In the genomic region with DNA sequence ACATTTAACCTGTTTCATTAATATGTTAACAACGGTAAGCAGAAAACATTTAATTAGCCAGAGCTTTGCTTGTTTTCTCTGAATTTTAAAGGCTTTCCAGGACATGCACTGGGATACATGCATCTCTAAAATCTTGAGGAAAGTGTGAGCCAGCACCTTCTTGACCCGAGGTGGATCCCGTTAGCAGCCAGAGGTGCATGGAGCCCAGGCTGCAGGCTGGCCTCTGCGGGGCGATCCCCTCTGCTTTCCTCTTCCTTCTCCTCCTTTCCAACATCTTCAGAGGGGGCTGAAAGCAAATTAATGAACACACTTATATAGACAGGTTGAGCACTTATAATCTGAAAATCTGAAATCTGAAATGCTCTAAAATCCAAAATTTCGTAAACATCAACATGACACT, we compare ENCODE assay signal across 8 cellular contexts.
"Had no signal": no experiment of that assay in that cellular context is flagged by ENCODE, and none has a peak within 500 bp of the region (broad histone marks: within the 10 kb centered on the region; RNA-seq: fewer than 3 reads in every experiment).

No MANE protein-coding gene starts in this region.

- H2AFZ ChIP-seq: GM23248 had no signal

- H3K4me1 ChIP-seq: HAP-1 had no signal

- H3K27ac ChIP-seq: GM23248 had no signal

- ATAC-seq: HCT116, K562 had no signal

- H3K27ac Mint-ChIP-seq: HFFc6 had no signal

- DNase-seq: GOT3, H7, HFFc6, IMR-90 had no signal

- H3K4me3 Mint-ChIP-seq: HFFc6 had no signal

- H3K4me3 ChIP-seq: GM23248, HAP-1, K562 had no signal

- H3K9me3 Mint-ChIP-seq: HFFc6 had no signal

- H3K36me3 ChIP-seq: HAP-1 had no signal

- H3K9me3 ChIP-seq: HAP-1 had no signal
